8 cellular contexts compared by ENCODE assay signal in genomic region chr2:15560988-15561573, GRCh38. TPM values are rescaled to one million over a fixed set of nuclear protein-coding genes. Genes with fewer than 3 reads are reported as not detected.
DNase-seq lines count a peak whose midpoint lies in the region; ATAC-seq and TF ChIP-seq lines count a peak whose summit lies in the region.

Gene NBAS, minus strand, starts transcription at chr2:15561334. Its CDS starts 30 bp downstream, at chr2:15561304.

- no peaks in the 10 kb centered on the region for H3K36me3 Mint-ChIP-seq in T-cell

- peak within 1 kb of the TSS; percentile 83 for H4K12ac ChIP-seq in trophoblast cell (ENCODE audit: low read depth, low read length)

- H4K91ac ChIP-seq in trophoblast cell (ENCODE audit: low read depth, low read length): peak within 1 kb of the TSS; percentile 72

- H2AK5ac ChIP-seq in trophoblast cell (ENCODE audit: low read length): peak within 1 kb of the TSS; percentile 29

- DNase-seq in GM12865 (ENCODE audit: low read depth) (peak; percentile 87), NCI-H128 (lab: John Stamatoyannopoulos, UW; ENCODE audit: unreplicated experiment) (peak; percentile 71), T-cell (peak; percentile 45 to 80 (median 68)), adipocyte (ENCODE audit: low read depth) (peak; percentile 94), cardiac septum (ENCODE audit: low spot score) (peak; percentile 91), trophoblast cell (peak; percentile 78 to 90), tibial nerve (ENCODE audit: low spot score in 2 of 2) (peak; percentile 67 to 87)

- CTCF ChIA-PET in T-cell (lab: Charles Lee): interaction anchor here (0.6 to 2.4 kb wide), 4 partner anchors 14 to 985 kb away, joined by 4 to 18 read pairs (median 8); no protein-coding TSS in a partner anchor

- H2BK5ac ChIP-seq in trophoblast cell (ENCODE audit: low read depth, low read length, poor library complexity): no peak within 1 kb of the TSS

- peak within 1 kb of the TSS; percentile 70 for H3K18ac ChIP-seq in trophoblast cell (ENCODE audit: low read length)

- H3K4me3 ChIP-seq in GM12865 (ENCODE audit: low read depth, low read length) (peak within 1 kb of the TSS; percentile 62), adipocyte (ENCODE audit: low read length) (peak within 1 kb of the TSS; percentile 93), trophoblast cell (ENCODE audit: low read depth, low read length) (peak within 1 kb of the TSS; percentile 99), tibial nerve (peak within 1 kb of the TSS; percentile 64 to 94 (median 75))

- peak within 1 kb of the TSS; percentile 97 for H3K4me2 ChIP-seq in trophoblast cell (ENCODE audit: low read length)

- intact Hi-C loops in cardiac septum (cut with DNase I): loop anchor here (1.0 kb wide), 1 partner anchor 30 kb away; the partner anchor contains the start of gene DDX1

- peak; percentile 82 for ATAC-seq in HG02678 (IDR thresholded peaks at IDR 0.05; ENCODE audit: unreplicated experiment)
- ATAC-seq in T-cell (replicated peaks in 1 of 4): peak; percentile 83 to 89 (median 88)

- TF ChIP-seq POLR2A in tibial nerve (IDR thresholded peaks at IDR 0.05): peak in 1 of 2 donors; percentile 11

- peaks cover 39 to 53% (median 41%) of the 10 kb centered on the region in 3 donors for H3K4me1 Mint-ChIP-seq in T-cell

- H3K14ac ChIP-seq in trophoblast cell (ENCODE audit: low read length): peak within 1 kb of the TSS; percentile 93

- no peak for TF ChIP-seq CTCF in GM12865 (IDR thresholded peaks at IDR 0.05; ENCODE audit: insufficient read depth, low read depth, low read length, missing control alignments)
- no peak for TF ChIP-seq CTCF in tibial nerve (IDR thresholded peaks at IDR 0.05)

- peaks cover 7% of the 10 kb centered on the region for H3K79me1 ChIP-seq in trophoblast cell (ENCODE audit: low read length)

- H3K4me1 ChIP-seq in adipocyte (ENCODE audit: control insufficient read depth, insufficient read depth, low read length) (peaks cover 10% of the 10 kb centered on the region), trophoblast cell (ENCODE audit: control insufficient read depth in 1 of 2, insufficient read depth in 2 of 2, low read length in 2 of 2) (no peaks in the 10 kb centered on the region), tibial nerve (peaks cover 0 to 35% (median 9%) of the 10 kb centered on the region in 4 donors)

- H3K4ac ChIP-seq in trophoblast cell (ENCODE audit: low read depth, low read length): peak within 1 kb of the TSS; percentile 56

- H3K27me3 ChIP-seq in adipocyte (replicated peaks; ENCODE audit: control insufficient read depth, insufficient read depth, low read length) (no peaks in the 10 kb centered on the region), trophoblast cell (ENCODE audit: insufficient read depth, low read length) (no peaks in the 10 kb centered on the region), tibial nerve (no peaks in the 10 kb centered on the region)

- H3K4me3 Mint-ChIP-seq in T-cell: peak within 1 kb of the TSS; percentile 98 to 100 (median 100)

- H3K27ac ChIP-seq in trophoblast cell (ENCODE audit: low read depth, low read length) (no peak within 1 kb of the TSS), tibial nerve (peak within 1 kb of the TSS; percentile 58 to 89 (median 84))

- WGBS in trophoblast cell (ENCODE audit: extremely low coverage, insufficient coverage, insufficient read length): no CpG with 5 or more reads among the region's 30 CpGs
- WGBS in tibial nerve, 2 donors: 0% methylated on average over 23 to 27 of the region's 30 CpGs

- H3K36me3 ChIP-seq in adipocyte (ENCODE audit: control insufficient read depth, insufficient read depth, low read length, severe bottlenecking) (peaks cover 4% of the 10 kb centered on the region), trophoblast cell (ENCODE audit: control insufficient read depth in 1 of 2, insufficient read depth in 2 of 2, low read length in 2 of 2) (no peaks in the 10 kb centered on the region), tibial nerve (peaks cover 0 to under 1% (median 0%) of the 10 kb centered on the region in 3 donors)

- H4K8ac ChIP-seq in trophoblast cell (ENCODE audit: low read depth, low read length): peak within 1 kb of the TSS; percentile 97

- peak within 1 kb of the TSS; percentile 87 to 96 for H3K27ac Mint-ChIP-seq in T-cell

- H3K9ac ChIP-seq in adipocyte (ENCODE audit: low read length) (peak within 1 kb of the TSS; percentile 79), trophoblast cell (ENCODE audit: low read length) (peak within 1 kb of the TSS; percentile 94)

- H2BK12ac ChIP-seq in trophoblast cell (ENCODE audit: low read length): no peak within 1 kb of the TSS

- H3K79me2 ChIP-seq in trophoblast cell (ENCODE audit: control insufficient read depth, insufficient read depth, low read length, poor library complexity): peaks cover 6% of the 10 kb centered on the region

- no peaks in the 10 kb centered on the region for H3K9me3 Mint-ChIP-seq in T-cell

- H3K9me3 ChIP-seq in adipocyte (ENCODE audit: control insufficient read depth, low read length) (no peaks in the 10 kb centered on the region), trophoblast cell (ENCODE audit: insufficient read depth, low read depth, low read length) (no peaks in the 10 kb centered on the region), tibial nerve (no peaks in the 10 kb centered on the region)

- peak in 1 of 2 donors; percentile 88 for TF ChIP-seq EP300 in tibial nerve (IDR thresholded peaks at IDR 0.05)

- no peak within 1 kb of the TSS for H3K23ac ChIP-seq in trophoblast cell (ENCODE audit: low read length)

- H3K27me3 Mint-ChIP-seq in T-cell: peaks cover 0 to 3% of the 10 kb centered on the region in 2 donors

- peak within 1 kb of the TSS; percentile 77 for H2AFZ ChIP-seq in trophoblast cell (ENCODE audit: insufficient read depth, low read length, poor library complexity)

- peak within 1 kb of the TSS; percentile 65 for H2BK120ac ChIP-seq in trophoblast cell (ENCODE audit: insufficient read depth, low read length, poor library complexity)

- POLR2A ChIA-PET in T-cell (lab: Charles Lee): interaction anchor here (0.6 to 1.1 kb wide), 3 partner anchors 25 to 130 kb away, joined by 3 to 19 read pairs (median 5); partner anchors contain the start of gene DDX1 (in 1 of the 2)

RNA-seq across cellular contexts. Expression of gene NBAS, which starts in this region (rescaled TPM):
- total RNA-seq in T-cell: 10 to 100 TPM; 32.0 to 36.6 (median 33.1) TPM
- total RNA-seq in cardiac septum: 38.9 TPM
- 21.5 and 21.9 TPM in 2 replicates for polyA plus RNA-seq in trophoblast cell (2013)
- total RNA-seq in tibial nerve: 10 to 100 TPM; 49.0 to 59.1 (median 55.1) TPM
